Comparison of ENCODE assay signal across 19 cellular contexts in the genomic region with DNA sequence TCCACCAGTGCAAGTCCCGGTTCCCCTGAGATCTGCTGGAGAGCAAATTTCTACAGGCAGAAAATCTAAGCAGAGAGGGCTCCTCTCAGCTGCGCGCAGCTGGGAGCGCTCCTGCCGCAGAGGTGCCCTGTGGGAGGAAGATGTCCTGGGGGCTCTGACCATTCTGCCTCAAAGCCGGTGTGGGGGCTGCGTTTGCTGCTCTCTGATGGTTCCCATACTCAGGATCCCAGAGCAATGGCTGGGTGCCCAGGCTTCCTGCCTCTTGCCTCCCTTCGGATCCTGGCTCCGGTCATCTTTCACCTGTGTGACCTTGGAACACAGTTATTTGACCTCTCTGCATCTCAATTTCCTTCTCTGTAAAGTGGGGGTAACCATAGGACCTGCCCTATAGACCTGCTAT.
"Had no signal": no experiment of that assay in that cellular context is flagged by ENCODE, and none has a peak within 500 bp of the region (broad histone marks: within the 10 kb centered on the region; RNA-seq: fewer than 3 reads in every experiment).

No MANE protein-coding gene starts in this region.

- H3K27me3 ChIP-seq: gastrocnemius medialis, stomach, transverse colon had no signal

- H2AFZ ChIP-seq: parathyroid adenoma had no signal

- H3K79me2 ChIP-seq: parathyroid adenoma had no signal

- H3K36me3 ChIP-seq: gastrocnemius medialis, left ventricle myocardium inferior, prostate gland, stomach, thoracic aorta, transverse colon had no signal

- H3K9me3 ChIP-seq: gastrocnemius medialis, left ventricle myocardium inferior, mucosa of descending colon, prostate gland, stomach, thoracic aorta, transverse colon had no signal

- ATAC-seq: esophagus mucosa; gastrocnemius medialis; mucosa of descending colon; naive thymus-derived CD8-positive, alpha-beta T cell; sciatic nerve had no signal

- H3K4me1 ChIP-seq: gastrocnemius medialis, parathyroid adenoma, prostate gland had no signal

- H3K4me3 ChIP-seq: dorsolateral prefrontal cortex, gastrocnemius medialis, left ventricle myocardium inferior, lung, mucosa of descending colon, prostate gland, stomach, thoracic aorta, transverse colon had no signal

- H3K27ac ChIP-seq: dorsolateral prefrontal cortex, gastrocnemius medialis, left ventricle myocardium inferior, parathyroid adenoma, prostate gland, stomach, thoracic aorta, transverse colon had no signal

- DNase-seq: cortex of kidney; effector CD8-positive, alpha-beta T cell; gastrocnemius medialis; immature natural killer cell; left ventricle myocardium inferior; mucosa of descending colon; naive thymus-derived CD8-positive, alpha-beta T cell; occipital lobe; stimulated activated CD4-positive, alpha-beta T cell treated with anti-CD3 and anti-CD28 coated beads, Interleukin-2, amount 100 ng/mL, for 24 hours; stimulated activated naive CD4-positive, alpha-beta T cell; transverse colon had no signal

- H3K36me3 Mint-ChIP-seq: immature natural killer cell; naive thymus-derived CD8-positive, alpha-beta T cell had no signal

- H3K4me1 Mint-ChIP-seq: immature natural killer cell; naive thymus-derived CD8-positive, alpha-beta T cell had no signal

- H3K9me3 Mint-ChIP-seq: naive thymus-derived CD8-positive, alpha-beta T cell had no signal

- H3K4me3 Mint-ChIP-seq: immature natural killer cell; naive thymus-derived CD8-positive, alpha-beta T cell had no signal

- H3K27ac Mint-ChIP-seq: immature natural killer cell; naive thymus-derived CD8-positive, alpha-beta T cell had no signal

- H3K9ac ChIP-seq: parathyroid adenoma had no signal
